ENCODE assay signal across 1 cellular context in the genomic region with DNA sequence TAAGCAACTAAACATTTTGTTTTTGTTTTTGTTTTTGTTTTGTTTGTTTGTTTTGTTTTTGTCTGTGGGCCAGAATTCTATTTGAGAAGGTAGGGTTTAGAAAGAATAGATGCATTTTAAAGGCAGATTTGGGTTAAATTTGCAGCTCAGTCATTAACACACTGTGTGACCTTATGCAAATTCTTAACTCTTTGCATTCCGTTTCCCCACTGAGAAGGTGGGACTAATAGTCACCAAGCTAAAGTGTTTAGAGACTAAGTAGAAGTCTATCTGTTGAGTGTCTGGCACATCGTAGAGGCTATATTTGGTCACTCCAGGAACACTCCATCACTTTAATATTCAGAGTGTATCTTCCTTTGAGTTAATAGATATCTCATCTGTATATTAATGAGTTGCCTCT.
TF ChIP-seq lines count a peak whose summit lies in the region.

No MANE protein-coding gene starts in this region.

TF ChIP-seq in WTC11, 78 proteins besides CTCF, POLR2A, EP300 and RAD21 (continued from another document):
- TF ChIP-seq, protein P1, sequence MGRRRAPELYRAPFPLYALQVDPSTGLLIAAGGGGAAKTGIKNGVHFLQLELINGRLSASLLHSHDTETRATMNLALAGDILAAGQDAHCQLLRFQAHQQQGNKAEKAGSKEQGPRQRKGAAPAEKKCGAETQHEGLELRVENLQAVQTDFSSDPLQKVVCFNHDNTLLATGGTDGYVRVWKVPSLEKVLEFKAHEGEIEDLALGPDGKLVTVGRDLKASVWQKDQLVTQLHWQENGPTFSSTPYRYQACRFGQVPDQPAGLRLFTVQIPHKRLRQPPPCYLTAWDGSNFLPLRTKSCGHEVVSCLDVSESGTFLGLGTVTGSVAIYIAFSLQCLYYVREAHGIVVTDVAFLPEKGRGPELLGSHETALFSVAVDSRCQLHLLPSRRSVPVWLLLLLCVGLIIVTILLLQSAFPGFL (CRISPR knock-in tag; IDR thresholded peaks at IDR 0.05; ENCODE audit: borderline replicate concordance) = no peak
- TF ChIP-seq, protein P2, sequence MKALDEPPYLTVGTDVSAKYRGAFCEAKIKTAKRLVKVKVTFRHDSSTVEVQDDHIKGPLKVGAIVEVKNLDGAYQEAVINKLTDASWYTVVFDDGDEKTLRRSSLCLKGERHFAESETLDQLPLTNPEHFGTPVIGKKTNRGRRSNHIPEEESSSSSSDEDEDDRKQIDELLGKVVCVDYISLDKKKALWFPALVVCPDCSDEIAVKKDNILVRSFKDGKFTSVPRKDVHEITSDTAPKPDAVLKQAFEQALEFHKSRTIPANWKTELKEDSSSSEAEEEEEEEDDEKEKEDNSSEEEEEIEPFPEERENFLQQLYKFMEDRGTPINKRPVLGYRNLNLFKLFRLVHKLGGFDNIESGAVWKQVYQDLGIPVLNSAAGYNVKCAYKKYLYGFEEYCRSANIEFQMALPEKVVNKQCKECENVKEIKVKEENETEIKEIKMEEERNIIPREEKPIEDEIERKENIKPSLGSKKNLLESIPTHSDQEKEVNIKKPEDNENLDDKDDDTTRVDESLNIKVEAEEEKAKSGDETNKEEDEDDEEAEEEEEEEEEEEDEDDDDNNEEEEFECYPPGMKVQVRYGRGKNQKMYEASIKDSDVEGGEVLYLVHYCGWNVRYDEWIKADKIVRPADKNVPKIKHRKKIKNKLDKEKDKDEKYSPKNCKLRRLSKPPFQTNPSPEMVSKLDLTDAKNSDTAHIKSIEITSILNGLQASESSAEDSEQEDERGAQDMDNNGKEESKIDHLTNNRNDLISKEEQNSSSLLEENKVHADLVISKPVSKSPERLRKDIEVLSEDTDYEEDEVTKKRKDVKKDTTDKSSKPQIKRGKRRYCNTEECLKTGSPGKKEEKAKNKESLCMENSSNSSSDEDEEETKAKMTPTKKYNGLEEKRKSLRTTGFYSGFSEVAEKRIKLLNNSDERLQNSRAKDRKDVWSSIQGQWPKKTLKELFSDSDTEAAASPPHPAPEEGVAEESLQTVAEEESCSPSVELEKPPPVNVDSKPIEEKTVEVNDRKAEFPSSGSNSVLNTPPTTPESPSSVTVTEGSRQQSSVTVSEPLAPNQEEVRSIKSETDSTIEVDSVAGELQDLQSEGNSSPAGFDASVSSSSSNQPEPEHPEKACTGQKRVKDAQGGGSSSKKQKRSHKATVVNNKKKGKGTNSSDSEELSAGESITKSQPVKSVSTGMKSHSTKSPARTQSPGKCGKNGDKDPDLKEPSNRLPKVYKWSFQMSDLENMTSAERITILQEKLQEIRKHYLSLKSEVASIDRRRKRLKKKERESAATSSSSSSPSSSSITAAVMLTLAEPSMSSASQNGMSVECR (CRISPR knock-in tag; IDR thresholded peaks at IDR 0.05; ENCODE audit: borderline replicate concordance) = no peak
- TF ChIP-seq, protein P3, sequence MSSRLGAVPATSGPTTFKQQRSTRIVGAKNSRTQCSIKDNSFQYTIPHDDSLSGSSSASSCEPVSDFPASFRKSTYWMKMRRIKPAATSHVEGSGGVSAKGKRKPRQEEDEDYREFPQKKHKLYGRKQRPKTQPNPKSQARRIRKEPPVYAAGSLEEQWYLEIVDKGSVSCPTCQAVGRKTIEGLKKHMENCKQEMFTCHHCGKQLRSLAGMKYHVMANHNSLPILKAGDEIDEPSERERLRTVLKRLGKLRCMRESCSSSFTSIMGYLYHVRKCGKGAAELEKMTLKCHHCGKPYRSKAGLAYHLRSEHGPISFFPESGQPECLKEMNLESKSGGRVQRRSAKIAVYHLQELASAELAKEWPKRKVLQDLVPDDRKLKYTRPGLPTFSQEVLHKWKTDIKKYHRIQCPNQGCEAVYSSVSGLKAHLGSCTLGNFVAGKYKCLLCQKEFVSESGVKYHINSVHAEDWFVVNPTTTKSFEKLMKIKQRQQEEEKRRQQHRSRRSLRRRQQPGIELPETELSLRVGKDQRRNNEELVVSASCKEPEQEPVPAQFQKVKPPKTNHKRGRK (CRISPR knock-in tag; IDR thresholded peaks at IDR 0.05; ENCODE audit: borderline replicate concordance) = no peak
- no peak for TF ChIP-seq ZNF396 (CRISPR knock-in tag; IDR thresholded peaks at IDR 0.05; ENCODE audit: borderline replicate concordance)
